21 cellular contexts compared by ENCODE assay signal in genomic region chr2:37571571-37572136, GRCh38.
DNase-seq lines count a peak whose midpoint lies in the region; ATAC-seq, FAIRE-seq and TF ChIP-seq lines count a peak whose summit lies in the region.
"Had no signal": no experiment of that assay in that cellular context is flagged by ENCODE, and none has a peak within 500 bp of the region (broad histone marks: within the 10 kb centered on the region; RNA-seq: fewer than 3 reads in every experiment).

No MANE protein-coding gene starts in this region.

- no peaks in the 10 kb centered on the region for H3K9me3 ChIP-seq in astrocyte (ENCODE audit: insufficient read depth, low read depth, low read length)
- peaks cover 21% of the 10 kb centered on the region for H3K9me3 ChIP-seq in mesodermal cell (ENCODE audit: control insufficient read depth, low read length)
- H3K9me3 ChIP-seq: A549, tibial nerve had no signal

- H3K4me3 ChIP-seq in astrocyte (ENCODE audit: insufficient read depth, low read depth, low read length) (no peak overlapping the region), mesodermal cell (ENCODE audit: extremely low read depth, insufficient read depth, low read length, poor library complexity, severe bottlenecking) (no peak overlapping the region)
- H3K4me3 ChIP-seq: A549, coronary artery, PC-9, tibial nerve had no signal

- H3K27ac Mint-ChIP-seq in activated naive CD8-positive, alpha-beta T cell, result peak overlapping the region; percentile 34
- H3K27ac Mint-ChIP-seq in activated naive CD8-positive, alpha-beta T cell treated with anti-CD3 and anti-CD28 coated beads, Interleukin-2, amount 50 U/mL, for 24 hours, result no peak overlapping the region
- H3K27ac Mint-ChIP-seq in astrocyte (ENCODE audit: unreplicated experiment), result peak overlapping the region; percentile 82
- H3K27ac Mint-ChIP-seq in activated T-helper 2 cell treated with anti-CD3 and anti-CD28 coated beads, Interferon-gamma antibody, Interleukin-2, Interleukin-4, amounts not matched to agents 10 μg/mL and 5 μg/mL and 100 μg/mL, durations not matched to agents 14 hours and 24 hours and 36 hours, result no peak overlapping the region
- H3K27ac Mint-ChIP-seq: nephron had no signal

- WGBS in mesodermal cell (ENCODE audit: insufficient coverage in 2 of 2), 2 experiments, result 94 to 98% methylated on average over 4 of the region's 7 CpGs

- H3K27ac ChIP-seq in astrocyte (ENCODE audit: low read depth, low read length), result peak overlapping the region; percentile 90
- peak overlapping the region; percentile 85 for H3K27ac ChIP-seq in mesodermal cell (ENCODE audit: low read depth, low read length, severe bottlenecking)
- H3K27ac ChIP-seq: PC-9 had no signal

- H3K27me3 Mint-ChIP-seq in activated naive CD8-positive, alpha-beta T cell, result no peaks in the 10 kb centered on the region
- H3K27me3 Mint-ChIP-seq in activated naive CD8-positive, alpha-beta T cell treated with anti-CD3 and anti-CD28 coated beads, Interleukin-2, amount 50 U/mL, for 24 hours, result no peaks in the 10 kb centered on the region
- H3K27me3 Mint-ChIP-seq in astrocyte (ENCODE audit: low read depth, unreplicated experiment), result no peaks in the 10 kb centered on the region
- peaks cover 8% of the 10 kb centered on the region for H3K27me3 Mint-ChIP-seq in activated T-helper 2 cell treated with anti-CD3 and anti-CD28 coated beads, Interferon-gamma antibody, Interleukin-2, Interleukin-4, amounts not matched to agents 10 μg/mL and 5 μg/mL and 100 μg/mL, durations not matched to agents 14 hours and 24 hours and 36 hours (ENCODE audit: low read depth)

- TF ChIP-seq CTCF in astrocyte (IDR thresholded peaks at IDR 0.05; ENCODE audit: insufficient read depth, low read depth, low read length), result no peak

- no peak for DNase-seq in activated naive CD8-positive, alpha-beta T cell treated with anti-CD3 and anti-CD28 coated beads, Interleukin-2, amount 50 U/mL, for 24 hours
- DNase-seq in astrocyte (ENCODE audit: low read depth) (no peak), HK-2 (ENCODE audit: unreplicated experiment) (no peak), D341Med (ENCODE audit: low spot score) (no peak)
- no peak for DNase-seq in activated T-helper 2 cell treated with anti-CD3 and anti-CD28 coated beads, Interferon-gamma antibody, Interleukin-2, Interleukin-4, amounts not matched to agents 10 μg/mL and 5 μg/mL and 100 μg/mL, durations not matched to agents 14 hours and 24 hours and 36 hours (ENCODE audit: low spot score)
- DNase-seq: left colon; midbrain; NCI-H1092; NCI-H2029; NCI-H345; PC-9; SIG-M5; stimulated activated naive CD4-positive, alpha-beta T cell had no signal

- H3K4me3 Mint-ChIP-seq in activated naive CD8-positive, alpha-beta T cell, result no peak overlapping the region
- no peak overlapping the region for H3K4me3 Mint-ChIP-seq in activated naive CD8-positive, alpha-beta T cell treated with anti-CD3 and anti-CD28 coated beads, Interleukin-2, amount 50 U/mL, for 24 hours
- no peak overlapping the region for H3K4me3 Mint-ChIP-seq in astrocyte (ENCODE audit: unreplicated experiment)
- no peak overlapping the region for H3K4me3 Mint-ChIP-seq in activated T-helper 2 cell treated with anti-CD3 and anti-CD28 coated beads, Interferon-gamma antibody, Interleukin-2, Interleukin-4, amounts not matched to agents 10 μg/mL and 5 μg/mL and 100 μg/mL, durations not matched to agents 14 hours and 24 hours and 36 hours (ENCODE audit: low read depth)
- H3K4me3 Mint-ChIP-seq: nephron had no signal

- H3K4me1 ChIP-seq in astrocyte (ENCODE audit: insufficient read depth, low read length), result peaks cover 53% of the 10 kb centered on the region
- peaks cover 24% of the 10 kb centered on the region for H3K4me1 ChIP-seq in mesodermal cell (ENCODE audit: control insufficient read depth, insufficient read depth, low read length, poor library complexity, severe bottlenecking)

- H3K36me3 ChIP-seq in astrocyte (ENCODE audit: insufficient read depth, low read length), result no peaks in the 10 kb centered on the region
- no peaks in the 10 kb centered on the region for H3K36me3 ChIP-seq in mesodermal cell (ENCODE audit: control insufficient read depth, insufficient read depth, low read length)
- H3K36me3 ChIP-seq: tibial nerve had no signal

- H3K36me3 Mint-ChIP-seq in activated naive CD8-positive, alpha-beta T cell, result peaks cover 3% of the 10 kb centered on the region
- peaks cover 4% of the 10 kb centered on the region for H3K36me3 Mint-ChIP-seq in activated naive CD8-positive, alpha-beta T cell treated with anti-CD3 and anti-CD28 coated beads, Interleukin-2, amount 50 U/mL, for 24 hours (ENCODE audit: low read depth)
- H3K36me3 Mint-ChIP-seq in astrocyte (ENCODE audit: low read depth, unreplicated experiment), result peaks cover 4% of the 10 kb centered on the region
- no peaks in the 10 kb centered on the region for H3K36me3 Mint-ChIP-seq in activated T-helper 2 cell treated with anti-CD3 and anti-CD28 coated beads, Interferon-gamma antibody, Interleukin-2, Interleukin-4, amounts not matched to agents 10 μg/mL and 5 μg/mL and 100 μg/mL, durations not matched to agents 14 hours and 24 hours and 36 hours (ENCODE audit: low read depth)

- peak; percentile 32 for FAIRE-seq in astrocyte (lab: Jason Lieb, UNC)
- FAIRE-seq: A549, bronchial epithelial cell had no signal

- peaks cover 22% of the 10 kb centered on the region for H3K4me1 Mint-ChIP-seq in activated naive CD8-positive, alpha-beta T cell (ENCODE audit: low read depth)
- peaks cover 47% of the 10 kb centered on the region for H3K4me1 Mint-ChIP-seq in activated naive CD8-positive, alpha-beta T cell treated with anti-CD3 and anti-CD28 coated beads, Interleukin-2, amount 50 U/mL, for 24 hours
- H3K4me1 Mint-ChIP-seq in astrocyte (ENCODE audit: low read depth, unreplicated experiment), result peaks cover 45% of the 10 kb centered on the region
- H3K4me1 Mint-ChIP-seq in activated T-helper 2 cell treated with anti-CD3 and anti-CD28 coated beads, Interferon-gamma antibody, Interleukin-2, Interleukin-4, amounts not matched to agents 10 μg/mL and 5 μg/mL and 100 μg/mL, durations not matched to agents 14 hours and 24 hours and 36 hours (ENCODE audit: low read depth), result peaks cover 31% of the 10 kb centered on the region

- intact Hi-C loops in activated T-helper 2 cell treated with anti-CD3 and anti-CD28 coated beads, Interferon-gamma antibody, Interleukin-2, Interleukin-4, amounts not matched to agents 10 μg/mL and 5 μg/mL and 100 μg/mL, durations not matched to agents 14 hours and 24 hours and 36 hours (cut with micrococcal nuclease), result loop anchor here (2.0 kb wide), 1 partner anchor 63 kb away; no protein-coding TSS in a partner anchor

- no peaks in the 10 kb centered on the region for H3K79me2 ChIP-seq in astrocyte (ENCODE audit: insufficient read depth, low read length)

- H3K9me3 Mint-ChIP-seq in activated naive CD8-positive, alpha-beta T cell (ENCODE audit: low read depth), result no peaks in the 10 kb centered on the region
- peaks cover 7% of the 10 kb centered on the region for H3K9me3 Mint-ChIP-seq in activated naive CD8-positive, alpha-beta T cell treated with anti-CD3 and anti-CD28 coated beads, Interleukin-2, amount 50 U/mL, for 24 hours
- H3K9me3 Mint-ChIP-seq in astrocyte (ENCODE audit: unreplicated experiment), result peaks cover 16% of the 10 kb centered on the region
- H3K9me3 Mint-ChIP-seq in activated T-helper 2 cell treated with anti-CD3 and anti-CD28 coated beads, Interferon-gamma antibody, Interleukin-2, Interleukin-4, amounts not matched to agents 10 μg/mL and 5 μg/mL and 100 μg/mL, durations not matched to agents 14 hours and 24 hours and 36 hours, result peaks cover 6% of the 10 kb centered on the region

- H2AFZ ChIP-seq in astrocyte (ENCODE audit: low read depth, low read length), result no peak overlapping the region
- H2AFZ ChIP-seq: PC-9 had no signal

- H3K9ac ChIP-seq in astrocyte (ENCODE audit: low read length), result peak overlapping the region; percentile 73

- H3K27me3 ChIP-seq in astrocyte (ENCODE audit: insufficient read depth, low read length), result no peaks in the 10 kb centered on the region
- H3K27me3 ChIP-seq: tibial nerve had no signal

- H4K20me1 ChIP-seq in astrocyte (ENCODE audit: insufficient read depth, low read length), result no peaks in the 10 kb centered on the region

- peak overlapping the region; percentile 51 for H3K4me2 ChIP-seq in astrocyte (ENCODE audit: low read length)
- H3K4me2 ChIP-seq: PC-9 had no signal

- ATAC-seq in activated naive CD8-positive, alpha-beta T cell treated with anti-CD3 and anti-CD28 coated beads, Interleukin-2, amount 50 U/mL, for 24 hours, result no peak
- ATAC-seq in GM19397 (IDR thresholded peaks at IDR 0.05; ENCODE audit: unreplicated experiment), result no peak
- ATAC-seq: left colon had no signal

Comparison
In these comparisons a context has a peak if more than half of its experiments do, and no peak if none do; other contexts are left out.
1. H3K27ac Mint-ChIP-seq: peak in activated naive CD8-positive, alpha-beta T cell (single experiment) and astrocyte (single experiment); none in activated naive CD8-positive, alpha-beta T cell treated with anti-CD3 and anti-CD28 coated beads, Interleukin-2, amount 50 U/mL, for 24 hours (single experiment) and activated T-helper 2 cell treated with anti-CD3 and anti-CD28 coated beads, Interferon-gamma antibody, Interleukin-2, Interleukin-4, amounts not matched to agents 10 μg/mL and 5 μg/mL and 100 μg/mL, durations not matched to agents 14 hours and 24 hours and 36 hours (single experiment).